ENCODE assay signal across 29 cellular contexts in the genomic region with DNA sequence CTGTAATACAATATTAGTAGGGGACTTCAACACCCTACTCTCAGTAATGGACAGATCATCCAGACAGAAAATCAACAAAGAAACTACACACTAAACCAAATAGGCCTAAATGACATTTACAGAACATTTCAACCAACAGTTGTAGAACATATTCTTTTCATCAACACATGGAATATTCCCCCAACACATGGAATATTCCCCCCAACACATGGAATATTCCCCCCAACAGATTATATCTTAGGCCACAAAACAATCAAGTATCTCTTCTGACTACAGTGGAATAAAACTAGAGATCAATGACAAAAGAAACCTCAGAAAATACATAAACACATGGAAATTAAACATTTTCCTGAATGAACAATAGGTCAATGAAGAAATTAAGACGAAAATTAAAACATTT.
"Had no signal": no experiment of that assay in that cellular context is flagged by ENCODE, and none has a peak within 500 bp of the region (broad histone marks: within the 10 kb centered on the region; RNA-seq: fewer than 3 reads in every experiment).

No MANE protein-coding gene starts in this region.

- H3K4me3 ChIP-seq: stomach, suprapubic skin, testis, thoracic aorta, thyroid gland, tibial artery, tibial nerve, transverse colon, upper lobe of left lung, upper lobe of right lung, uterus, vagina had no signal

- H3K36me3 ChIP-seq: stomach, suprapubic skin, thoracic aorta, thyroid gland, tibial artery, tibial nerve, transverse colon, upper lobe of left lung, upper lobe of right lung, uterus, vagina had no signal

- ATAC-seq: stimulated activated effector memory CD8-positive, alpha-beta T cell treated with anti-CD3 and anti-CD28 coated beads, Interleukin-12 subunit alpha, Interleukin-12 subunit beta, amount 100 ng/mL, for 72 hours; stimulated activated memory B cell treated with anti-CD40 and anti-IgM and Interleukin-4, amounts not matched to agents 10 μg/mL and 1 μg/mL and 100 μg/mL, for 72 hours; stimulated activated naive B cell treated with anti-CD40 and anti-IgM and Interleukin-4, amounts not matched to agents 10 μg/mL and 1 μg/mL and 100 μg/mL, for 72 hours; stimulated activated naive CD8-positive, alpha-beta T cell treated with anti-CD3 and anti-CD28 coated beads, Interleukin-15, amount 100 ng/mL, for 72 hours; stimulated activated naive CD8-positive, alpha-beta T cell treated with anti-CD3 and anti-CD28 coated beads, Interleukin-15, Interleukin-2, amounts not matched to agents 100 U/mL and 50 U/mL, for 24 hours; upper lobe of right lung had no signal

- FAIRE-seq: urothelium cell line had no signal

- H3K4me3 Mint-ChIP-seq: stimulated activated effector memory CD8-positive, alpha-beta T cell treated with anti-CD3 and anti-CD28 coated beads, Interleukin-12 subunit alpha, Interleukin-12 subunit beta, amount 100 ng/mL, for 72 hours; stimulated activated memory B cell treated with anti-CD40 and anti-IgM and Interleukin-4, amounts not matched to agents 10 μg/mL and 1 μg/mL and 100 μg/mL, for 72 hours; stimulated activated naive B cell treated with anti-CD40 and anti-IgM and Interleukin-4, amounts not matched to agents 10 μg/mL and 1 μg/mL and 100 μg/mL, for 72 hours; stimulated activated naive CD8-positive, alpha-beta T cell treated with anti-CD3 and anti-CD28 coated beads, Interleukin-15, amount 100 ng/mL, for 72 hours; stimulated activated naive CD8-positive, alpha-beta T cell treated with anti-CD3 and anti-CD28 coated beads, Interleukin-15, Interleukin-2, amounts not matched to agents 100 ng/mL and 50 ng/mL, for 24 hours; type B pancreatic cell had no signal

- H3K4me1 ChIP-seq: stomach, suprapubic skin, testis, thyroid gland, tibial artery, tibial nerve, transverse colon, upper lobe of left lung, upper lobe of right lung, uterus, vagina had no signal

- H3K36me3 Mint-ChIP-seq: stimulated activated effector memory CD8-positive, alpha-beta T cell treated with anti-CD3 and anti-CD28 coated beads, Interleukin-12 subunit alpha, Interleukin-12 subunit beta, amount 100 ng/mL, for 72 hours; stimulated activated memory B cell treated with anti-CD40 and anti-IgM and Interleukin-4, amounts not matched to agents 10 μg/mL and 1 μg/mL and 100 μg/mL, for 72 hours; type B pancreatic cell had no signal

- H3K4me1 Mint-ChIP-seq: stimulated activated effector memory CD8-positive, alpha-beta T cell treated with anti-CD3 and anti-CD28 coated beads, Interleukin-12 subunit alpha, Interleukin-12 subunit beta, amount 100 ng/mL, for 72 hours; stimulated activated memory B cell treated with anti-CD40 and anti-IgM and Interleukin-4, amounts not matched to agents 10 μg/mL and 1 μg/mL and 100 μg/mL, for 72 hours; stimulated activated naive B cell treated with anti-CD40 and anti-IgM and Interleukin-4, amounts not matched to agents 10 μg/mL and 1 μg/mL and 100 μg/mL, for 72 hours; stimulated activated naive CD8-positive, alpha-beta T cell treated with anti-CD3 and anti-CD28 coated beads, Interleukin-15, amount 100 ng/mL, for 72 hours had no signal

- H3K27me3 ChIP-seq: stomach, suprapubic skin, testis, thyroid gland, tibial artery, tibial nerve, transverse colon, upper lobe of left lung, upper lobe of right lung, uterus, vagina had no signal

- H3K27ac ChIP-seq: stomach, suprapubic skin, testis, thoracic aorta, thyroid gland, tibial artery, tibial nerve, transverse colon, upper lobe of left lung, upper lobe of right lung, uterus, vagina had no signal

- H3K9me3 ChIP-seq: suprapubic skin, testis, thoracic aorta, thyroid gland, upper lobe of left lung, upper lobe of right lung, vagina had no signal

- DNase-seq: stimulated activated CD4-positive, alpha-beta T cell treated with anti-CD3 and anti-CD28 coated beads, Interleukin-2, amount 100 ng/mL, for 48 hours; stimulated activated CD4-positive, alpha-beta T cell treated with anti-CD3 and anti-CD28 coated beads, Interleukin-4, amount 100 ng/mL, for 1 hour; stimulated activated CD4-positive, alpha-beta T cell treated with anti-CD3 and anti-CD28 coated beads, Interleukin-4, amount 100 ng/mL, for 24 hours; stimulated activated CD4-positive, alpha-beta T cell treated with anti-CD3 and anti-CD28 coated beads, Interleukin-4, amount 100 ng/mL, for 4 hours; stimulated activated CD8-positive, alpha-beta memory T cell treated with anti-CD3 and anti-CD28 coated beads, Interleukin-4, amount 100 ng/mL, for 48 hours; stimulated activated naive B cell treated with anti-CD40 and anti-IgM and Interleukin-4, amounts not matched to agents 10 μg/mL and 1 μg/mL and 100 μg/mL, for 72 hours; stimulated activated naive CD4-positive, alpha-beta T cell; stimulated activated naive CD4-positive, alpha-beta T cell treated with Interleukin-2 at 50 U/mL for 16 hours; stimulated activated naive CD8-positive, alpha-beta T cell treated with anti-CD3 and anti-CD28 coated beads, Interleukin-15, amount 100 ng/mL, for 72 hours; stimulated activated naive CD8-positive, alpha-beta T cell treated with anti-CD3 and anti-CD28 coated beads, Interleukin-15, Interleukin-2, amounts not matched to agents 100 U/mL and 50 U/mL, for 24 hours; stomach; substantia nigra; testis; thyroid gland; tibial artery; transverse colon; trophoblast cell; upper lobe of left lung; upper lobe of right lung; uterus had no signal

- H3K27ac Mint-ChIP-seq: stimulated activated effector memory CD8-positive, alpha-beta T cell treated with anti-CD3 and anti-CD28 coated beads, Interleukin-12 subunit alpha, Interleukin-12 subunit beta, amount 100 ng/mL, for 72 hours; stimulated activated memory B cell treated with anti-CD40 and anti-IgM and Interleukin-4, amounts not matched to agents 10 μg/mL and 1 μg/mL and 100 μg/mL, for 72 hours; stimulated activated naive B cell treated with anti-CD40 and anti-IgM and Interleukin-4, amounts not matched to agents 10 μg/mL and 1 μg/mL and 100 μg/mL, for 72 hours; stimulated activated naive CD8-positive, alpha-beta T cell treated with anti-CD3 and anti-CD28 coated beads, Interleukin-15, Interleukin-2, amounts not matched to agents 100 ng/mL and 50 ng/mL, for 24 hours; type B pancreatic cell had no signal
